Comparison of ENCODE assay signal across 8 cellular contexts in the genomic region with DNA sequence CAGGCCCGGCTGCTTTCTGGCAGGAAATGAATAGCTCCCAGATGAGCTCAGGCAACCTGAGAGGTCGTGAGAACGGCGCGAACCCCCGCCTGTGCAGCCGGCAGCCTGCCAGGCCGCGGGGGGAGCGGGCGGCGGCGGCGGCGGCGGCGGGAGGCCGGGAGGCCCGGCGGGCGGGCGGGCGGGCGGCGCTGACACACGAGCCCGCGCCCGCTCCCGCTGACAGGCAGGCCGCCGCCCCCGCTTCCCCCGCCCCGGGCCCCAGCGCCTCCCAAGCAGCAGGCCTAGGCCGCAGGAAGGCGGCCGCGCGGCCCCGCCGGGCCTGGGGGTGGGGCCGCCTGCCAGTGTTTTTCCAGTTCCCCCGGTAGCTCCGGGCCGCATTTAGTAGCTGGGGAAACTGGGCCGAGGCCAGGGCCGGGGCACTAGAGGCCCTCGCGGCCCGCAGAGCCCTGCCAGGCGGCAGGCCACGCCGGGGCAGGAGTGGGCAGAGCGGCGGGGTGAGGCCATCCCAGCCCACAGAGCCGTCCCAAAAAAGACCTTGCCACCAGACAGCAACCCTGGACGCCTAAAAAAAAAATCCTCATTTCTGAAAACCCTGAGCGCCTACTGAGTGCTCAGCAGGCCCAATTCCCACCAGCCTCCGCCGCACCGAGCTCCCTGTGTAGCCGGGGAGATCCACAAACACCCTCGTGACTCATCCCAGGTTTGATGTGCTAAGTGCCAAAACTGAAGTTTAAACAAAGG. TPM values are rescaled to one million over a fixed set of nuclear protein-coding genes. Genes with fewer than 3 reads are reported as not detected.
DNase-seq lines count a peak whose midpoint lies in the region; ATAC-seq and TF ChIP-seq lines count a peak whose summit lies in the region.

No MANE protein-coding gene starts in this region.

- TF ChIP-seq POLR2A in esophagus muscularis mucosa (IDR thresholded peaks at IDR 0.05; ENCODE audit: low read depth) = no peak

- peak overlapping the region; percentile 93 to 98 (median 96) for H3K27ac ChIP-seq in esophagus muscularis mucosa (replicated peaks in 1 of 4)
- H3K27ac ChIP-seq in muscle layer of duodenum (ENCODE audit: low read length) = peak overlapping the region; percentile 77

- H3K9me3 ChIP-seq in esophagus muscularis mucosa (no peaks in the 10 kb centered on the region), muscle layer of duodenum (ENCODE audit: control insufficient read depth in 1 of 2, low read length in 2 of 2) (no peaks in the 10 kb centered on the region)

- H3K36me3 ChIP-seq in esophagus muscularis mucosa (peaks cover 0 to 14% (median 0%) of the 10 kb centered on the region in 4 donors), muscle layer of duodenum (ENCODE audit: control insufficient read depth in 1 of 2, insufficient read depth in 2 of 2, low read length in 2 of 2) (no peaks in the 10 kb centered on the region)

- 9% methylated on average over 8 of the region's 65 CpGs for WGBS in esophagus muscularis mucosa

- no peaks in the 10 kb centered on the region for H3K27me3 ChIP-seq in esophagus muscularis mucosa
- H3K27me3 ChIP-seq in muscle layer of duodenum (ENCODE audit: low read depth, low read length) = no peaks in the 10 kb centered on the region

- peak; percentile 68 for DNase-seq in AG09319 (ENCODE audit: extremely low read depth, low read depth)
- peak; percentile 73 to 84 for DNase-seq in NOMO-1 (lab: John Stamatoyannopoulos, UW; ENCODE audit: unreplicated experiment in 2 of 2)
- DNase-seq in activated T-cell treated with anti-CD3 and anti-CD28 coated beads, Interleukin-2, amount 50 U/mL, for 72 hours = peak; percentile 73 to 76
- peak; percentile 96 for DNase-seq in esophagus muscularis mucosa (ENCODE audit: extremely low spot score)
- DNase-seq in stimulated activated naive CD4-positive, alpha-beta T cell (lab: John Stamatoyannopoulos, UW) = peak; percentile 19 to 47 (median 33)

- peak; percentile 33 for TF ChIP-seq EP300 in esophagus muscularis mucosa (IDR thresholded peaks at IDR 0.05)

- H3K27me3 Mint-ChIP-seq in activated T-cell treated with anti-CD3 and anti-CD28 coated beads, Interleukin-2, amount 50 U/mL, for 72 hours (ENCODE audit: low read depth) = peaks cover 38% of the 10 kb centered on the region

- peaks cover 33% of the 10 kb centered on the region for H3K4me1 Mint-ChIP-seq in activated T-cell treated with anti-CD3 and anti-CD28 coated beads, Interleukin-2, amount 50 U/mL, for 72 hours (ENCODE audit: low read depth)

- TF ChIP-seq CTCF in AG09319 (IDR thresholded peaks at IDR 0.05; ENCODE audit: low read depth, low read length) (no peak), esophagus muscularis mucosa (IDR thresholded peaks at IDR 0.05) (no peak)

- H3K4me3 ChIP-seq in esophagus muscularis mucosa (peak overlapping the region; percentile 46 to 55 (median 50)), muscle layer of duodenum (ENCODE audit: low read depth in 1 of 2, low read length in 2 of 2) (peak overlapping the region; percentile 2 to 45)

- H3K4me1 ChIP-seq in esophagus muscularis mucosa (peaks cover 39 to 78% (median 70%) of the 10 kb centered on the region in 4 donors), muscle layer of duodenum (ENCODE audit: control insufficient read depth in 1 of 2, insufficient read depth in 2 of 2, low read length in 2 of 2) (peaks cover 18 to 28% of the 10 kb centered on the region in 2 donors)

- peak overlapping the region; percentile 83 to 85 for H3K4me3 Mint-ChIP-seq in activated T-cell treated with anti-CD3 and anti-CD28 coated beads, Interleukin-2, amount 50 U/mL, for 72 hours

- no peaks in the 10 kb centered on the region for H3K9me3 Mint-ChIP-seq in activated T-cell treated with anti-CD3 and anti-CD28 coated beads, Interleukin-2, amount 50 U/mL, for 72 hours

- ATAC-seq in GM19043 (IDR thresholded peaks at IDR 0.05; ENCODE audit: low read depth, unreplicated experiment) (peak; percentile 42), HG03520 (IDR thresholded peaks at IDR 0.05; ENCODE audit: unreplicated experiment) (peak; percentile 40)
- ATAC-seq in activated T-cell treated with anti-CD3 and anti-CD28 coated beads, Interleukin-2, amount 50 U/mL, for 72 hours (replicated peaks in 1 of 2) = peak; percentile 68 to 73

- intact Hi-C loops in esophagus muscularis mucosa (cut with DNase I) = loop anchor here (2.0 to 10.0 kb wide), 3 partner anchors 63 to 171 kb away; no protein-coding TSS in a partner anchor

- no peaks in the 10 kb centered on the region for H3K36me3 Mint-ChIP-seq in activated T-cell treated with anti-CD3 and anti-CD28 coated beads, Interleukin-2, amount 50 U/mL, for 72 hours (ENCODE audit: insufficient read depth in 2 of 2)

- H3K27ac Mint-ChIP-seq in activated T-cell treated with anti-CD3 and anti-CD28 coated beads, Interleukin-2, amount 50 U/mL, for 72 hours = peak overlapping the region; percentile 3

RNA-seq across cellular contexts. Expression of a gene that starts 5.6 kb away (rescaled TPM):
- under 1 TPM; 0.81 to 0.91 TPM for total RNA-seq in activated T-cell treated with anti-CD3 and anti-CD28 coated beads, Interleukin-2, amount 50 U/mL, for 72 hours
- 10 to 100 TPM; 12.0 to 32.3 (median 26.9) TPM for total RNA-seq in esophagus muscularis mucosa

Comparison
In these comparisons a context has a peak if more than half of its experiments do, and no peak if none do; other contexts are left out.
1. Peak in every context shown above with its lines: DNase-seq, ATAC-seq, H3K4me3 ChIP-seq and H3K27ac ChIP-seq.
2. DNase-seq: peak in every context shown above with its lines; median percentile 96 in esophagus muscularis mucosa; 78 in NOMO-1; 74 in activated T-cell treated with anti-CD3 and anti-CD28 coated beads, Interleukin-2, amount 50 U/mL, for 72 hours; 68 in AG09319; 33 in stimulated activated naive CD4-positive, alpha-beta T cell.
3. RNA of a gene that starts 5.6 kb away (total RNA-seq): 12.0 to 32.3 TPM in esophagus muscularis mucosa; 0.81 to 0.91 TPM in activated T-cell treated with anti-CD3 and anti-CD28 coated beads, Interleukin-2, amount 50 U/mL, for 72 hours; every median in the first group is over 4 times any median in the second.